ENCODE assay signal across 30 cellular contexts in genomic region chr19:12655546-12655945, GRCh38. TPM values are rescaled to one million over a fixed set of nuclear protein-coding genes. Genes with fewer than 3 reads are reported as not detected.
"Had no signal": no experiment of that assay in that cellular context is flagged by ENCODE, and none has a peak within 500 bp of the region (broad histone marks: within the 10 kb centered on the region; RNA-seq: fewer than 3 reads in every experiment).

No MANE protein-coding gene starts in this region.

- DNase-seq: activated CD4-positive, alpha-beta memory T cell treated with anti-CD3 and anti-CD28 coated beads for 36 hours; activated CD4-positive, alpha-beta T cell treated with anti-CD3 and anti-CD28 coated beads, Interleukin-2, amount 10 ng/mL, durations not matched to agents 7 days and 5 days; activated CD4-positive, CD25-positive, alpha-beta regulatory T cell; activated naive CD4-positive, alpha-beta T cell treated with anti-CD3 and anti-CD28 coated beads, Interleukin-2, amount 50 U/mL, for 16 hours; activated naive CD8-positive, alpha-beta T cell treated with anti-CD3 and anti-CD28 coated beads, Interleukin-2, amount 10 ng/mL, durations not matched to agents 7 days and 5 days; activated T-cell treated with anti-CD3 and anti-CD28 coated beads for 4 hours; activated T-cell treated with anti-CD3 and anti-CD28 coated beads, Interleukin-2, amount 50 U/mL, for 48 hours; aorta; caudate nucleus; KG1; NCI-H1048; NCI-H146; NCI-H187 treated with DMSO at 0.1 percent for 48 hours; NCI-H2107; NCI-H2171 treated with DMSO at 0.1 percent for 48 hours; NCI-H510A treated with DMSO at 0.1 percent for 48 hours; NCI-H69; NK-92 treated with Interleukin-12 subunit alpha and Interleukin-12 subunit beta, amount 100 ng/mL, for 24 hours; SHP77; SW 1271; T-helper 2 cell; T1000 had no signal

- H3K27me3 ChIP-seq: breast epithelium, SJSA1 had no signal

- H3K27ac ChIP-seq: breast epithelium, SJSA1 had no signal

- H3K27ac Mint-ChIP-seq: activated CD4-positive, alpha-beta memory T cell treated with anti-CD3 and anti-CD28 coated beads for 36 hours; activated CD4-positive, alpha-beta T cell treated with anti-CD3 and anti-CD28 coated beads, Interleukin-2, amount 10 ng/mL, durations not matched to agents 7 days and 5 days had no signal

- H3K27me3 Mint-ChIP-seq: activated CD4-positive, alpha-beta memory T cell treated with anti-CD3 and anti-CD28 coated beads for 36 hours; activated CD4-positive, alpha-beta T cell treated with anti-CD3 and anti-CD28 coated beads, Interleukin-2, amount 10 ng/mL, durations not matched to agents 7 days and 5 days; activated naive CD8-positive, alpha-beta T cell treated with anti-CD3 and anti-CD28 coated beads, Interleukin-2, amount 10 ng/mL, durations not matched to agents 7 days and 5 days had no signal

- H3K36me3 ChIP-seq: breast epithelium had no signal

- H3K4me1 Mint-ChIP-seq: activated naive CD8-positive, alpha-beta T cell treated with anti-CD3 and anti-CD28 coated beads, Interleukin-2, amount 10 ng/mL, durations not matched to agents 7 days and 5 days had no signal

- H3K4me3 Mint-ChIP-seq: activated CD4-positive, alpha-beta memory T cell treated with anti-CD3 and anti-CD28 coated beads for 36 hours; activated CD4-positive, alpha-beta T cell treated with anti-CD3 and anti-CD28 coated beads, Interleukin-2, amount 10 ng/mL, durations not matched to agents 7 days and 5 days; activated naive CD8-positive, alpha-beta T cell treated with anti-CD3 and anti-CD28 coated beads, Interleukin-2, amount 10 ng/mL, durations not matched to agents 7 days and 5 days had no signal

- H3K4me3 ChIP-seq: breast epithelium, SJSA1 had no signal

- H3K4me1 ChIP-seq: breast epithelium, SJSA1 had no signal

- FAIRE-seq: RCC 7860, TTC549 had no signal

- ATAC-seq: SK-N-SH treated with all-trans-retinoic acid at 6 μM for 48 hours had no signal

- H3K9me3 ChIP-seq: breast epithelium, SJSA1 had no signal

- H3K9me3 Mint-ChIP-seq: activated CD4-positive, alpha-beta memory T cell treated with anti-CD3 and anti-CD28 coated beads for 36 hours; activated CD4-positive, alpha-beta T cell treated with anti-CD3 and anti-CD28 coated beads, Interleukin-2, amount 10 ng/mL, durations not matched to agents 7 days and 5 days; activated naive CD8-positive, alpha-beta T cell treated with anti-CD3 and anti-CD28 coated beads, Interleukin-2, amount 10 ng/mL, durations not matched to agents 7 days and 5 days had no signal

RNA-seq across cellular contexts. Expression of gene GNG14, which starts 32.3 kb away (rescaled TPM):
- total RNA-seq: activated CD4-positive, alpha-beta memory T cell treated with anti-CD3 and anti-CD28 coated beads for 36 hours; activated CD4-positive, alpha-beta T cell treated with anti-CD3 and anti-CD28 coated beads, Interleukin-2, amount 10 ng/mL, durations not matched to agents 7 days and 5 days; activated CD8-positive, alpha-beta memory T cell treated with anti-CD3 and anti-CD28 coated beads for 36 hours; activated naive CD8-positive, alpha-beta T cell treated with anti-CD3 and anti-CD28 coated beads, Interleukin-2, amount 10 ng/mL, durations not matched to agents 7 days and 5 days; aorta; breast epithelium; LHCN-M2; M059J; SJSA1 had no signal
- polyA plus RNA-seq: aorta had no signal
